Comparison of ENCODE assay signal across 1 cellular context in genomic region chr20:56362833-56363413, GRCh38.
A peak's percentile ranks its signal among the peaks of the same experiment; 100 is the strongest.
TF ChIP-seq lines count a peak whose summit lies in the region.

No MANE protein-coding gene starts in this region.

TF ChIP-seq in K562, 482 proteins besides CTCF, POLR2A, EP300 and RAD21 (continued from another document and continues in another):
- TF ChIP-seq STAT6 (CRISPR knock-in tag; IDR thresholded peaks at IDR 0.05), result no peak
- no peak for TF ChIP-seq ZBTB40 (IDR thresholded peaks at IDR 0.05)
- no peak for TF ChIP-seq ZBTB40 (CRISPR knock-in tag; IDR thresholded peaks at IDR 0.05)
- no peak for TF ChIP-seq ERF (CRISPR knock-in tag; IDR thresholded peaks at IDR 0.05)
- peak; percentile 78; the same call in 1 of the 2 replicates for TF ChIP-seq KLF1 (tag; IDR thresholded peaks at IDR 0.05)
- no peak for TF ChIP-seq IRF9 (tag; IDR thresholded peaks at IDR 0.05)
- TF ChIP-seq ARID4B (CRISPR knock-in tag; IDR thresholded peaks at IDR 0.05), result peak; percentile 54; the same call in 1 of the 2 replicates
- no peak for TF ChIP-seq HNRNPK (IDR thresholded peaks at IDR 0.05; ENCODE audit: low read depth, low read length, poor library complexity, severe bottlenecking)
- TF ChIP-seq HDAC3 (IDR thresholded peaks at IDR 0.05; ENCODE audit: borderline replicate concordance, partially characterized antibody), result peak; percentile 87
- no peak for TF ChIP-seq STAT5B (CRISPR knock-in tag; IDR thresholded peaks at IDR 0.05)
- no peak for TF ChIP-seq AFF4 (CRISPR knock-in tag; IDR thresholded peaks at IDR 0.05)
- TF ChIP-seq HMGN3 (IDR thresholded peaks at IDR 0.05; ENCODE audit: borderline replicate concordance, extremely low read depth, insufficient read length, low read depth, low read length), result peak; percentile 99
- TF ChIP-seq TRIM25 (IDR thresholded peaks at IDR 0.05; ENCODE audit: borderline replicate concordance), result no peak
- peak; percentile 28 for TF ChIP-seq SMAD1 (IDR thresholded peaks at IDR 0.05; ENCODE audit: low read depth, low read length, partially characterized antibody)
- peak; percentile 45; the same call in 1 of the 2 replicates for TF ChIP-seq ELF2 (CRISPR knock-in tag; IDR thresholded peaks at IDR 0.05)
- TF ChIP-seq MXI1 (IDR thresholded peaks at IDR 0.05; ENCODE audit: low read depth, low read length), result no peak
- peak; percentile 99 for TF ChIP-seq CBFA2T2 (conservative IDR thresholded peaks at IDR 0.05)
- peak; percentile 94 for TF ChIP-seq SMARCE1 (IDR thresholded peaks at IDR 0.05)
- peak; percentile 43 for TF ChIP-seq POLR2G (IDR thresholded peaks at IDR 0.05; ENCODE audit: low read depth, low read length)
- TF ChIP-seq ZNF398 (CRISPR knock-in tag; IDR thresholded peaks at IDR 0.05), result no peak
- no peak for TF ChIP-seq IRF2 (CRISPR knock-in tag; IDR thresholded peaks at IDR 0.05)
- TF ChIP-seq ZNF717 (CRISPR knock-in tag; IDR thresholded peaks at IDR 0.05), result no peak
